Comparison of ENCODE assay signal across 9 cellular contexts in genomic region chr9:109014267-109015025, GRCh38. TPM values are rescaled to one million over a fixed set of nuclear protein-coding genes. Genes with fewer than 3 reads are reported as not detected.
DNase-seq lines count a peak whose midpoint lies in the region; ATAC-seq, FAIRE-seq and TF ChIP-seq lines count a peak whose summit lies in the region.
"Had no signal": no experiment of that assay in that cellular context is flagged by ENCODE, and none has a peak within 500 bp of the region (broad histone marks: within the 10 kb centered on the region; RNA-seq: fewer than 3 reads in every experiment).

No MANE protein-coding gene starts in this region.

- TF ChIP-seq POLR2A in stomach (IDR thresholded peaks at IDR 0.05) (no peak), GM18505 (IDR thresholded peaks at IDR 0.05; ENCODE audit: borderline replicate concordance, extremely low read depth, insufficient read depth, insufficient read length) (no peak)

- H3K36me3 Mint-ChIP-seq in astrocyte (ENCODE audit: low read depth, unreplicated experiment), result peaks cover 4% of the 10 kb centered on the region

- H3K27ac ChIP-seq in astrocyte (ENCODE audit: low read depth, low read length) (peak overlapping the region; percentile 62), stomach (peak overlapping the region; percentile 18 to 98 (median 96))

- TF ChIP-seq EP300 in stomach (IDR thresholded peaks at IDR 0.05), result no peak

- peak overlapping the region; percentile 89 for H3K4me3 Mint-ChIP-seq in astrocyte (ENCODE audit: unreplicated experiment)

- H3K9ac ChIP-seq in astrocyte (ENCODE audit: low read length), result peak overlapping the region; percentile 64

- intact Hi-C loops in stomach (cut with DNase I; ENCODE audit: low total_unique reads), result no loop called here

- no peak overlapping the region for H2AFZ ChIP-seq in astrocyte (ENCODE audit: low read depth, low read length)

- peaks cover 25% of the 10 kb centered on the region for H3K79me2 ChIP-seq in astrocyte (ENCODE audit: insufficient read depth, low read length)

- no peaks in the 10 kb centered on the region for H3K27me3 ChIP-seq in astrocyte (ENCODE audit: insufficient read depth, low read length)
- no peaks in the 10 kb centered on the region for H3K27me3 ChIP-seq in stomach

- H3K4me2 ChIP-seq in astrocyte (ENCODE audit: low read length), result peak overlapping the region; percentile 87

- no peak for TF ChIP-seq CTCF in astrocyte (IDR thresholded peaks at IDR 0.05; ENCODE audit: insufficient read depth, low read depth, low read length)
- no peak for TF ChIP-seq CTCF in stomach (IDR thresholded peaks at IDR 0.05)

- WGBS in stomach, 5 donors, result 54 to 66% (median 61%) methylated on average over 11 of the region's 11 CpGs

- H3K4me1 Mint-ChIP-seq in astrocyte (ENCODE audit: low read depth, unreplicated experiment), result peaks cover 31% of the 10 kb centered on the region

- FAIRE-seq in astrocyte (lab: Jason Lieb, UNC), result no peak

- H3K9me3 Mint-ChIP-seq in astrocyte (ENCODE audit: unreplicated experiment), result no peaks in the 10 kb centered on the region

- peaks cover 29% of the 10 kb centered on the region for H4K20me1 ChIP-seq in astrocyte (ENCODE audit: insufficient read depth, low read length)

- peak; percentile 18 for DNase-seq in DMS53 (lab: John Stamatoyannopoulos, UW)
- DNase-seq in DMS53 treated with DMSO at 0.1 percent for 48 hours (lab: John Stamatoyannopoulos, UW; ENCODE audit: unreplicated experiment), result no peak
- DNase-seq in astrocyte (ENCODE audit: low read depth), result peak; percentile 58
- DNase-seq in iris pigment epithelial cell (ENCODE audit: low read depth), result peak; percentile 87
- DNase-seq in stomach, result no peak
- DNase-seq in cortex of kidney (lab: John Stamatoyannopoulos, UW), result no peak
- DNase-seq: activated CD8-positive, alpha-beta memory T cell treated with anti-CD3 and anti-CD28 coated beads, Interleukin-2, amount 50 U/mL, for 4 hours had no signal

- no peaks in the 10 kb centered on the region for H3K9me3 ChIP-seq in astrocyte (ENCODE audit: insufficient read depth, low read depth, low read length)
- H3K9me3 ChIP-seq in stomach, result no peaks in the 10 kb centered on the region

- no peaks in the 10 kb centered on the region for H3K27me3 Mint-ChIP-seq in astrocyte (ENCODE audit: low read depth, unreplicated experiment)

- no peak overlapping the region for H3K4me3 ChIP-seq in astrocyte (ENCODE audit: insufficient read depth, low read depth, low read length)
- H3K4me3 ChIP-seq in stomach, result peak overlapping the region in 1 of 4 donors; percentile 86

- H3K36me3 ChIP-seq in astrocyte (ENCODE audit: insufficient read depth, low read length), result no peaks in the 10 kb centered on the region
- H3K36me3 ChIP-seq in stomach, result peaks cover under 1 to 11% (median 5%) of the 10 kb centered on the region in 4 donors

- H3K27ac Mint-ChIP-seq in astrocyte (ENCODE audit: unreplicated experiment), result peak overlapping the region; percentile 92

- H3K4me1 ChIP-seq in astrocyte (ENCODE audit: insufficient read depth, low read length) (peaks cover 28% of the 10 kb centered on the region), stomach (peaks cover 26 to 56% (median 42%) of the 10 kb centered on the region in 4 donors)

- ATAC-seq in GM18520 (IDR thresholded peaks at IDR 0.05; ENCODE audit: unreplicated experiment) (no peak), GM18505 (IDR thresholded peaks at IDR 0.05; ENCODE audit: unreplicated experiment) (no peak)

RNA-seq across cellular contexts. Expression of gene CTNNAL1, which starts 1.1 kb away (rescaled TPM):
- 25.5 and 35.1 TPM in 2 replicates for total RNA-seq in astrocyte
- 10 to 100 TPM; 15.6 to 87.0 (median 56.2) TPM for total RNA-seq in stomach
- polyA plus RNA-seq in stomach, result 10 to 100 TPM; 33.3 to 71.0 (median 51.3) TPM

Comparison
In these comparisons a context has a peak if more than half of its experiments do, and no peak if none do; other contexts are left out.
1. DNase-seq: peak in DMS53 (single experiment), astrocyte (single experiment) and iris pigment epithelial cell (single experiment); none in DMS53 treated with DMSO at 0.1 percent for 48 hours (single experiment), stomach (single experiment) and cortex of kidney (single experiment).